Comparison of ENCODE assay signal across 23 cellular contexts in the genomic region with DNA sequence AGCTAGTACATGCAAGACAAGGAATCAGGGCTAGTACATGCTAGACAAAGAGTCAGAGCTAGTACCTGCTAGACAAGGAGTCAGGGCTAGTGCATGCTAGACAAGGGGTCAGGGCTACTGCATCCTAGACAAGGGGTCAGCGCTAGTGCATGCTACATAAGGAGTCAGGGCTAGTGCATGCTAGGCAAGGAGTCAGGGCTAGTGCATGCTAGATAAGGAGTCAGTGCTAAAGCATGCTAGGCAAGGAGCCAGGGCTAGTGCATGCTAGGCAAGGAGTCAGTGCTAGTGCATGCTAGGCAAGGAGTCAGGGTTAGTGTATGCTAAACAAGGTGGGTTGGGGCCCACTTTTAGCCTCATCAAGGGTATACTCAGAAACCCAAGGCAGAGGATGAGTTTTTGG.
A peak's percentile ranks its signal among the peaks of the same experiment; 100 is the strongest.
DNase-seq lines count a peak whose midpoint lies in the region; ATAC-seq, FAIRE-seq and TF ChIP-seq lines count a peak whose summit lies in the region.
"Had no signal": no experiment of that assay in that cellular context is flagged by ENCODE, and none has a peak within 500 bp of the region (broad histone marks: within the 10 kb centered on the region; RNA-seq: fewer than 3 reads in every experiment).

No MANE protein-coding gene starts in this region.

- no peak overlapping the region for H3K4ac ChIP-seq in IMR-90 (ENCODE audit: low read depth, low read length)
- no peak overlapping the region for H3K4ac ChIP-seq in H1 (replicated peaks; ENCODE audit: insufficient read length, low read depth, low read length)

- peaks cover 0 to 2% of the 10 kb centered on the region in 2 experiments; a peak in 1 of 4 replicates for H3K79me2 ChIP-seq in H1 (ENCODE audit: control insufficient read depth in 1 of 2, insufficient read depth in 2 of 2, low read length in 2 of 2)
- no peaks in the 10 kb centered on the region for H3K79me2 ChIP-seq in keratinocyte (ENCODE audit: control insufficient read depth, insufficient read depth, low read length)

- no peak overlapping the region for H2AK9ac ChIP-seq in IMR-90 (replicated peaks; ENCODE audit: low read depth, low read length, poor library complexity)

- H3K9me3 ChIP-seq in IMR-90 (ENCODE audit: control insufficient read depth, insufficient read depth, low read length), result no peaks in the 10 kb centered on the region; the same call in 1 of the 2 replicates
- no peaks in the 10 kb centered on the region for H3K9me3 ChIP-seq in H1 (ENCODE audit: insufficient read depth in 2 of 2, low read depth in 1 of 2, low read length in 1 of 2)
- H3K9me3 ChIP-seq in keratinocyte (ENCODE audit: control insufficient read depth, low read depth, low read length), result no peaks in the 10 kb centered on the region

- TF ChIP-seq RAD21 in IMR-90 (IDR thresholded peaks at IDR 0.05; ENCODE audit: low read length), result no peak
- TF ChIP-seq RAD21 in H1 (IDR thresholded peaks at IDR 0.05 in 1 of 2, conservative IDR thresholded peaks at IDR 0.05 in 1 of 2; ENCODE audit: low read depth in 2 of 2, low read length in 2 of 2), result no peak

- POLR2A ChIA-PET in IMR-90 (lab: Charles Lee; ENCODE audit: unreplicated experiment), result no interaction called here
- POLR2A ChIA-PET in H1 (lab: Charles Lee; ENCODE audit: partially characterized antibody), result no interaction called here
- POLR2A ChIA-PET in RWPE1 (lab: Yijun Ruan, JAX; ENCODE audit: low non-redundant PET), result no interaction called here

- H4K20me1 ChIP-seq in IMR-90 (ENCODE audit: insufficient read depth, low read length), result no peaks in the 10 kb centered on the region
- peaks cover 0 to 1% of the 10 kb centered on the region in 2 experiments for H4K20me1 ChIP-seq in H1 (replicated peaks in 1 of 2; ENCODE audit: control insufficient read depth in 1 of 2, insufficient read depth in 2 of 2, low read length in 2 of 2)
- no peaks in the 10 kb centered on the region for H4K20me1 ChIP-seq in keratinocyte (ENCODE audit: control insufficient read depth, extremely low read depth, insufficient read depth, low read length)

- ATAC-seq in IMR-90 (ENCODE audit: low read depth), result no peak
- no peak for ATAC-seq in HG02678 (IDR thresholded peaks at IDR 0.05; ENCODE audit: unreplicated experiment)

- no peak overlapping the region for H3K56ac ChIP-seq in IMR-90 (ENCODE audit: extremely low read depth, insufficient read depth, low read length)
- H3K56ac ChIP-seq in H1 (replicated peaks; ENCODE audit: insufficient read length, low read depth, low read length), result no peak overlapping the region

- H2BK15ac ChIP-seq in IMR-90 (ENCODE audit: low read depth, low read length), result no peak overlapping the region
- H2BK15ac ChIP-seq in H1 (ENCODE audit: low read length), result no peak overlapping the region

- H3K4me3 ChIP-seq in IMR-90 (ENCODE audit: insufficient read depth, low read depth, low read length), result no peak overlapping the region
- H3K4me3 ChIP-seq in H1 (ENCODE audit: extremely low read depth in 1 of 4, insufficient read depth in 2 of 4, low read depth in 3 of 4, low read length in 4 of 4), result no peak overlapping the region
- no peak overlapping the region for H3K4me3 ChIP-seq in keratinocyte (ENCODE audit: control insufficient read depth in 2 of 3, extremely low read depth in 1 of 3, insufficient read depth in 2 of 3, low read depth in 1 of 3, low read length in 3 of 3)

- TF ChIP-seq POLR2A in IMR-90 (IDR thresholded peaks at IDR 0.05; ENCODE audit: low read depth, low read length) (no peak), H1 (IDR thresholded peaks at IDR 0.05; ENCODE audit: control extremely low read depth in 1 of 2, low read depth in 2 of 2, low read length in 2 of 2) (no peak)

- H3K23ac ChIP-seq in IMR-90 (ENCODE audit: low read depth, low read length), result no peak overlapping the region
- H3K23ac ChIP-seq in H1 (ENCODE audit: insufficient read length), result no peak overlapping the region

- dilution Hi-C loops in IMR-90 (cut with HindIII; ENCODE audit: low sequenced_read_pairs, unreplicated experiment), result no loop called here
- dilution Hi-C loops in keratinocyte (cut with MboI; ENCODE audit: extremely low pct_ligation_motif_present, low sequenced_read_pairs), result no loop called here

- CTCF ChIA-PET in IMR-90 (lab: Yijun Ruan, JAX) (no interaction called here), H1 (lab: Charles Lee; ENCODE audit: partially characterized antibody) (no interaction called here), RWPE1 (lab: Yijun Ruan, JAX) (no interaction called here)

- no peak for TF ChIP-seq EP300 in H1 (IDR thresholded peaks at IDR 0.05; ENCODE audit: borderline replicate concordance in 1 of 2, low read depth in 2 of 2, low read length in 2 of 2)

- H2BK5ac ChIP-seq in IMR-90 (ENCODE audit: low read depth, low read length, poor library complexity, severe bottlenecking) (no peak overlapping the region), H1 (ENCODE audit: low read depth, low read length) (peak overlapping the region; percentile 19; the same call in 1 of the 2 replicates)

- H2BK20ac ChIP-seq in IMR-90 (ENCODE audit: low read depth, low read length) (no peak overlapping the region), H1 (ENCODE audit: low read length) (no peak overlapping the region)

- H3K14ac ChIP-seq in IMR-90 (replicated peaks; ENCODE audit: low read depth, low read length) (no peak overlapping the region), H1 (ENCODE audit: insufficient read length) (no peak overlapping the region)

- H3K9ac ChIP-seq in IMR-90 (ENCODE audit: low read depth, low read length) (no peak overlapping the region), H1 (replicated peaks in 1 of 4; ENCODE audit: extremely low read depth in 1 of 4, low read depth in 3 of 4, low read length in 3 of 4) (no peak overlapping the region), keratinocyte (ENCODE audit: control insufficient read depth, extremely low read depth, insufficient read depth, low read length) (no peak overlapping the region)

- TF ChIP-seq CTCF in IMR-90 (conservative IDR thresholded peaks at IDR 0.05; ENCODE audit: low read depth, low read length) (no peak), H1 (IDR thresholded peaks at IDR 0.05; ENCODE audit: control extremely low read depth in 1 of 3, insufficient read depth in 1 of 3, low read depth in 1 of 3, low read length in 3 of 3) (no peak), keratinocyte (optimal IDR thresholded peaks at IDR 0.05 in 1 of 3, IDR thresholded peaks at IDR 0.05 in 1 of 3, conservative IDR thresholded peaks at IDR 0.05 in 1 of 3; ENCODE audit: extremely low read depth in 1 of 3, insufficient read depth in 2 of 3, low read length in 3 of 3) (no peak), RWPE1 (conservative IDR thresholded peaks at IDR 0.05; ENCODE audit: low read depth) (no peak)

- in situ Hi-C loops in IMR-90 (cut with MboI; ENCODE audit: low sequenced_read_pairs), result no loop called here

- H3K36me3 ChIP-seq in IMR-90 (ENCODE audit: control insufficient read depth, insufficient read depth, low read length) (no peaks in the 10 kb centered on the region), H1 (ENCODE audit: control insufficient read depth in 2 of 4, insufficient read depth in 4 of 4, low read length in 3 of 4) (no peaks in the 10 kb centered on the region), keratinocyte (ENCODE audit: control insufficient read depth in 2 of 2, extremely low read depth in 1 of 2, insufficient read depth in 2 of 2, low read length in 2 of 2) (no peaks in the 10 kb centered on the region)

- no peak overlapping the region for H4K5ac ChIP-seq in IMR-90 (ENCODE audit: low read depth, low read length)
- H4K5ac ChIP-seq in H1 (ENCODE audit: insufficient read length, low read depth, low read length), result no peak overlapping the region

- BruUV-seq in IMR-90 (replicated peaks; lab: Mats Ljungman, UMichigan), result no TSS peak

- H3K4me2 ChIP-seq in IMR-90 (ENCODE audit: low read depth, low read length) (no peak overlapping the region), H1 (ENCODE audit: insufficient read depth in 1 of 2, low read depth in 2 of 2, low read length in 2 of 2) (no peak overlapping the region), keratinocyte (ENCODE audit: control insufficient read depth, extremely low read depth, insufficient read depth, low read depth, low read length) (no peak overlapping the region)

- intact Hi-C loops in IMR-90 (cut with micrococcal nuclease), result no loop called here

- H3K23me2 ChIP-seq in H1 (ENCODE audit: low read depth, low read length), result no peaks in the 10 kb centered on the region

- H3K27ac ChIP-seq in IMR-90 (ENCODE audit: insufficient read depth, low read length) (no peak overlapping the region), H1 (ENCODE audit: low read depth, low read length) (no peak overlapping the region), keratinocyte (ENCODE audit: control insufficient read depth, insufficient read depth, low read length) (no peak overlapping the region), RWPE1 (no peak overlapping the region)
- H3K27ac ChIP-seq: C4-2B, HL-60 had no signal

- H3K4me1 ChIP-seq in IMR-90 (ENCODE audit: control insufficient read depth, insufficient read depth, low read length) (no peaks in the 10 kb centered on the region), H1 (replicated peaks in 1 of 4; ENCODE audit: control insufficient read depth in 3 of 4, insufficient read depth in 4 of 4, low read length in 3 of 4) (no peaks in the 10 kb centered on the region), keratinocyte (ENCODE audit: control insufficient read depth, extremely low read depth, insufficient read depth, low read length) (peaks cover 43% of the 10 kb centered on the region)

- H4K8ac ChIP-seq in IMR-90 (ENCODE audit: low read depth in 2 of 2, low read length in 2 of 2) (no peak overlapping the region), H1 (ENCODE audit: extremely low read depth, insufficient read depth, low read length) (no peak overlapping the region)

- H2AFZ ChIP-seq in IMR-90 (replicated peaks; ENCODE audit: low read length, poor library complexity) (no peak overlapping the region), H1 (ENCODE audit: low read length) (no peak overlapping the region), keratinocyte (ENCODE audit: control insufficient read depth, low read length) (no peak overlapping the region)

- H2BK120ac ChIP-seq in IMR-90 (ENCODE audit: low read depth, low read length), result no peak overlapping the region
- no peak overlapping the region for H2BK120ac ChIP-seq in H1 (replicated peaks; ENCODE audit: low read depth, low read length)

- H3K18ac ChIP-seq in IMR-90 (ENCODE audit: low read depth, low read length) (no peak overlapping the region), H1 (ENCODE audit: extremely low read depth, low read length) (no peak overlapping the region)

- no peaks in the 10 kb centered on the region for H3K9me1 ChIP-seq in IMR-90 (ENCODE audit: insufficient read depth, low read length)
- H3K9me1 ChIP-seq in keratinocyte (ENCODE audit: control insufficient read depth, extremely low read depth, insufficient read depth, low read length), result no peaks in the 10 kb centered on the region

- H3K27me3 ChIP-seq in IMR-90 (ENCODE audit: control insufficient read depth, insufficient read depth, low read length) (no peaks in the 10 kb centered on the region; the same call in 1 of the 2 replicates), H1 (replicated peaks in 1 of 4; ENCODE audit: control insufficient read depth in 3 of 4, extremely low read depth in 1 of 4, insufficient read depth in 3 of 4, low read length in 3 of 4) (peaks cover 0 to 5% (median 0%) of the 10 kb centered on the region in 4 experiments; a peak in 1 of 7 replicates), keratinocyte (ENCODE audit: control insufficient read depth, extremely low read depth, insufficient read depth, low read length) (no peaks in the 10 kb centered on the region)

- peak; percentile 31 for DNase-seq in AG08395 (ENCODE audit: low spot score)
- DNase-seq in IMR-90, result peak; percentile 19
- DNase-seq in H1 (ENCODE audit: low read depth in 1 of 2, low spot score in 2 of 2), result no peak
- DNase-seq in keratinocyte (ENCODE audit: low read depth, low spot score), result no peak
- DNase-seq in RWPE1 (ENCODE audit: low spot score), result no peak
- DNase-seq in HT-29 (ENCODE audit: low spot score), result no peak
- DNase-seq in hippocampal formation (lab: John Stamatoyannopoulos, UW), result no peak
- DNase-seq: 8988T; CD8-positive, alpha-beta memory T cell; H9; HFFc6; KG1; NCI-H1105 treated with DMSO at 0.1 percent for 48 hours; NCI-H1694; NCI-H2081; NCI-H2171; NCI-H524 treated with DMSO at 0.1 percent for 48 hours; NCI-H82; Right ventricle myocardium superior had no signal

- 78% methylated on average over 1 of the region's 1 CpG; no CpG with 5 or more reads in 1 of the 2 experiments for WGBS in IMR-90 (ENCODE audit: extremely low coverage in 2 of 2, insufficient read length in 1 of 2), 2 experiments
- 94% methylated on average over 1 of the region's 1 CpG; no CpG with 5 or more reads in 1 of the 2 experiments for WGBS in H1 (ENCODE audit: extremely low coverage in 1 of 2, insufficient coverage in 1 of 2, insufficient read length in 1 of 2, insufficient replicate concordance in 2 of 2, low coverage in 1 of 2, low lambda C conversion rate in 2 of 2, missing lambda C conversion rate in 1 of 2), 2 experiments

- FAIRE-seq in H1 (lab: Jason Lieb, UNC), result no peak
- FAIRE-seq in keratinocyte (lab: Jason Lieb, UNC), result peak; percentile 89
- FAIRE-seq: RCC 7860 had no signal

- no peak overlapping the region for H2AK5ac ChIP-seq in IMR-90 (ENCODE audit: low read depth, low read length)
- H2AK5ac ChIP-seq in H1 (ENCODE audit: low read depth, low read length), result peak overlapping the region; percentile 69; the same call in 1 of the 2 replicates

- H3K79me1 ChIP-seq in IMR-90 (ENCODE audit: low read depth in 1 of 2, low read length in 2 of 2), result no peaks in the 10 kb centered on the region
- no peaks in the 10 kb centered on the region for H3K79me1 ChIP-seq in H1 (ENCODE audit: low read depth, low read length)

- 0 out of 2 replicates have a peak overlapping the region, but pooled peaks have one; percentile 2 for H2BK12ac ChIP-seq in H1 (ENCODE audit: low read depth, low read length)

- H4K91ac ChIP-seq in IMR-90 (ENCODE audit: insufficient read depth, low read depth, low read length) (no peak overlapping the region), H1 (replicated peaks; ENCODE audit: insufficient read length, low read length) (no peak overlapping the region)

Comparison
In these comparisons a context has a peak if more than half of its experiments do, and no peak if none do; other contexts are left out.
1. DNase-seq: peak in AG08395 (single experiment) and IMR-90 (single experiment); none in H1 (0 of 2), keratinocyte (single experiment), RWPE1 (single experiment), HT-29 (single experiment) and hippocampal formation (0 of 2).